Comparison of ENCODE assay signal across 21 cellular contexts in genomic region chr6:22873531-22874136, GRCh38.
DNase-seq lines count a peak whose midpoint lies in the region; ATAC-seq and TF ChIP-seq lines count a peak whose summit lies in the region.
"Had no signal": no experiment of that assay in that cellular context is flagged by ENCODE, and none has a peak within 500 bp of the region (broad histone marks: within the 10 kb centered on the region; RNA-seq: fewer than 3 reads in every experiment).

No MANE protein-coding gene starts in this region.

- ATAC-seq in IMR-90 (ENCODE audit: low read depth) (no peak), sciatic nerve (peak; percentile 71)
- ATAC-seq: foreskin keratinocyte, GM12878 had no signal

- peaks cover 4% of the 10 kb centered on the region for H3K4me1 ChIP-seq in IMR-90 (ENCODE audit: control insufficient read depth, insufficient read depth, low read length)
- H3K4me1 ChIP-seq in ascending aorta: peaks cover 0 to 2% of the 10 kb centered on the region in 2 donors
- H3K4me1 ChIP-seq in PC-9 (replicated peaks; ENCODE audit: insufficient read depth): no peaks in the 10 kb centered on the region
- H3K4me1 ChIP-seq: BLaER1, foreskin keratinocyte had no signal

- H3K27me3 ChIP-seq in IMR-90 (ENCODE audit: control insufficient read depth, insufficient read depth, low read length): no peaks in the 10 kb centered on the region
- H3K27me3 ChIP-seq in ascending aorta: no peaks in the 10 kb centered on the region
- H3K27me3 ChIP-seq in PC-9 (ENCODE audit: insufficient read depth, low read depth): no peaks in the 10 kb centered on the region
- H3K27me3 ChIP-seq: BLaER1, foreskin keratinocyte, tibial artery had no signal

- H3K56ac ChIP-seq in IMR-90 (ENCODE audit: extremely low read depth, insufficient read depth, low read length): no peak overlapping the region

- no peak overlapping the region for H2BK5ac ChIP-seq in IMR-90 (ENCODE audit: low read depth, low read length, poor library complexity, severe bottlenecking)

- intact Hi-C loops in IMR-90 (cut with micrococcal nuclease) (loop anchor here (10.0 kb wide), 2 partner anchors 119 to 549 kb away; no protein-coding TSS in a partner anchor), sciatic nerve (cut with DNase I) (no loop called here), ascending aorta (cut with DNase I) (no loop called here), PC-9 (cut with micrococcal nuclease; ENCODE audit: unreplicated experiment) (no loop called here)

- no peak overlapping the region for H3K23ac ChIP-seq in IMR-90 (ENCODE audit: low read depth, low read length)

- POLR2A ChIA-PET in IMR-90 (lab: Charles Lee; ENCODE audit: unreplicated experiment) (interaction anchor here (0.5 kb wide), 1 partner anchor 290 kb away, joined by 3 read pairs; no protein-coding TSS in a partner anchor), PC-9 (lab: Charles Lee; ENCODE audit: unreplicated experiment) (no interaction called here)

- no peak overlapping the region for H4K91ac ChIP-seq in IMR-90 (ENCODE audit: insufficient read depth, low read depth, low read length)

- H3K9me3 ChIP-seq in IMR-90 (ENCODE audit: control insufficient read depth, insufficient read depth, low read length) (no peaks in the 10 kb centered on the region), ascending aorta (no peaks in the 10 kb centered on the region), PC-9 (ENCODE audit: insufficient read depth, low read depth) (no peaks in the 10 kb centered on the region)
- H3K9me3 ChIP-seq: tibial artery had no signal

- no peaks in the 10 kb centered on the region for H3K9me2 ChIP-seq in PC-9 (ENCODE audit: insufficient read depth)

- DNase-seq in IMR-90 (peak; percentile 71), astrocyte of the spinal cord (ENCODE audit: low read depth, low spot score) (peak; percentile 57), fibroblast of villous mesenchyme (ENCODE audit: low read depth) (peak; percentile 59), sciatic nerve (ENCODE audit: low spot score) (no peak), NCI-H146 (lab: John Stamatoyannopoulos, UW) (no peak), SKM-1 treated with dmso at 0.1 percent for 144 hours (lab: John Stamatoyannopoulos, UW; ENCODE audit: unreplicated experiment) (no peak), ascending aorta (ENCODE audit: low spot score in 2 of 2) (no peak), PC-9 (no peak)
- DNase-seq: activated CD4-positive, alpha-beta T cell treated with anti-CD3 and anti-CD28 coated beads, Interleukin-2, amount 50 U/mL, for 1 hour; activated T-cell treated with anti-CD3 and anti-CD28 coated beads, Interleukin-2, amount 50 U/mL, for 48 hours; cortex of kidney; foreskin keratinocyte; HFFc6; NCI-H1930; NCI-H774; SHP77; stimulated activated CD4-positive, alpha-beta T cell treated with anti-CD3 and anti-CD28 coated beads, Interleukin-1b, Interleukin-23, amount 100 ng/mL, for 48 hours; T1000; tibial artery had no signal

- CTCF ChIA-PET in IMR-90 (lab: Yijun Ruan, JAX) (no interaction called here), PC-9 (lab: Charles Lee) (no interaction called here)

- no peak overlapping the region for H3K14ac ChIP-seq in IMR-90 (replicated peaks; ENCODE audit: low read depth, low read length)

- H3K4ac ChIP-seq in IMR-90 (ENCODE audit: low read depth, low read length): no peak overlapping the region

- no peak overlapping the region for H2BK20ac ChIP-seq in IMR-90 (ENCODE audit: low read depth, low read length)

- dilution Hi-C loops in IMR-90 (cut with HindIII; ENCODE audit: low sequenced_read_pairs, unreplicated experiment): no loop called here

- no peak for TF ChIP-seq POLR2A in IMR-90 (IDR thresholded peaks at IDR 0.05; ENCODE audit: low read depth, low read length)

- no peaks in the 10 kb centered on the region for H3K79me1 ChIP-seq in IMR-90 (ENCODE audit: low read depth in 1 of 2, low read length in 2 of 2)

- TF ChIP-seq CTCF in IMR-90 (conservative IDR thresholded peaks at IDR 0.05; ENCODE audit: low read depth, low read length) (no peak), astrocyte of the spinal cord (IDR thresholded peaks at IDR 0.05; ENCODE audit: low read depth, low read length) (no peak), fibroblast of villous mesenchyme (IDR thresholded peaks at IDR 0.05; ENCODE audit: insufficient read depth, low read depth, low read length) (no peak), ascending aorta (IDR thresholded peaks at IDR 0.05) (no peak), PC-9 (conservative IDR thresholded peaks at IDR 0.05) (no peak)

- in situ Hi-C loops in IMR-90 (cut with MboI; ENCODE audit: low sequenced_read_pairs): no loop called here
- in situ Hi-C loops in astrocyte of the spinal cord (cut with HindIII; ENCODE audit: low sequenced_read_pairs): no loop called here

- no peak overlapping the region for H2AK5ac ChIP-seq in IMR-90 (ENCODE audit: low read depth, low read length)

- H3K27ac ChIP-seq in IMR-90 (ENCODE audit: insufficient read depth, low read length) (no peak overlapping the region), ascending aorta (peak overlapping the region in 1 of 2 donors; percentile 10), PC-9 (no peak overlapping the region)
- H3K27ac ChIP-seq: BLaER1, foreskin keratinocyte, tibial artery had no signal

- H4K5ac ChIP-seq in IMR-90 (ENCODE audit: low read depth, low read length): peak overlapping the region; percentile 53; the same call in 1 of the 2 replicates

- no peak for TF ChIP-seq RAD21 in IMR-90 (IDR thresholded peaks at IDR 0.05; ENCODE audit: low read length)

- H3K36me3 ChIP-seq in IMR-90 (ENCODE audit: control insufficient read depth, insufficient read depth, low read length) (no peaks in the 10 kb centered on the region), ascending aorta (no peaks in the 10 kb centered on the region), PC-9 (ENCODE audit: low read depth) (no peaks in the 10 kb centered on the region)
- H3K36me3 ChIP-seq: BLaER1, tibial artery had no signal

- H2BK120ac ChIP-seq in IMR-90 (ENCODE audit: low read depth, low read length): no peak overlapping the region

- H3K9ac ChIP-seq in IMR-90 (ENCODE audit: low read depth, low read length): no peak overlapping the region
- H3K9ac ChIP-seq: BLaER1 had no signal

- H3K9me1 ChIP-seq in IMR-90 (ENCODE audit: insufficient read depth, low read length): no peaks in the 10 kb centered on the region

- H2AFZ ChIP-seq in IMR-90 (replicated peaks; ENCODE audit: low read length, poor library complexity) (no peak overlapping the region), PC-9 (no peak overlapping the region)

- no peaks in the 10 kb centered on the region for H3F3A ChIP-seq in PC-9 (ENCODE audit: insufficient read depth, low read depth)

- BruUV-seq in IMR-90 (replicated peaks; lab: Mats Ljungman, UMichigan) (no TSS peak), PC-9 (replicated peaks; lab: Mats Ljungman, UMichigan) (no TSS peak)

- no peaks in the 10 kb centered on the region for H3K79me2 ChIP-seq in PC-9 (ENCODE audit: low read depth)

- H4K8ac ChIP-seq in IMR-90 (ENCODE audit: low read depth in 2 of 2, low read length in 2 of 2): no peak overlapping the region

- H3K18ac ChIP-seq in IMR-90 (ENCODE audit: low read depth, low read length): peak overlapping the region; percentile 50; the same call in 1 of the 2 replicates

- H3K4me2 ChIP-seq in IMR-90 (ENCODE audit: low read depth, low read length) (no peak overlapping the region), PC-9 (no peak overlapping the region)
- H3K4me2 ChIP-seq: BLaER1 had no signal

- H2AK9ac ChIP-seq in IMR-90 (replicated peaks; ENCODE audit: low read depth, low read length, poor library complexity): no peak overlapping the region

- no peak overlapping the region for H2BK15ac ChIP-seq in IMR-90 (ENCODE audit: low read depth, low read length)

- H4K20me1 ChIP-seq in IMR-90 (ENCODE audit: insufficient read depth, low read length) (no peaks in the 10 kb centered on the region), PC-9 (ENCODE audit: insufficient read depth) (no peaks in the 10 kb centered on the region)
- H4K20me1 ChIP-seq: BLaER1 had no signal

- H3K4me3 ChIP-seq in IMR-90 (ENCODE audit: insufficient read depth, low read depth, low read length) (no peak overlapping the region), astrocyte of the spinal cord (ENCODE audit: low read depth, low read length) (no peak overlapping the region), fibroblast of villous mesenchyme (ENCODE audit: low read depth, low read length) (no peak overlapping the region), ascending aorta (no peak overlapping the region), PC-9 (no peak overlapping the region)
- H3K4me3 ChIP-seq: BLaER1, GM12878, tibial artery had no signal

- WGBS in IMR-90 (ENCODE audit: extremely low coverage in 2 of 2, insufficient read length in 1 of 2), 2 experiments: no CpG with 5 or more reads among the region's 4 CpGs

TF ChIP-seq in IMR-90, 13 proteins besides CTCF, POLR2A, EP300 and RAD21 (continues in another document):
- TF ChIP-seq RFX5 (IDR thresholded peaks at IDR 0.05; ENCODE audit: low read depth, low read length): no peak
- TF ChIP-seq NFE2L2 (IDR thresholded peaks at IDR 0.05; ENCODE audit: low read depth, low read length): no peak
- TF ChIP-seq FOS (IDR thresholded peaks at IDR 0.05; ENCODE audit: low read depth, low read length): no peak
- TF ChIP-seq MAZ (IDR thresholded peaks at IDR 0.05; ENCODE audit: borderline replicate concordance, low read depth, low read length): no peak
- TF ChIP-seq BHLHE40 (IDR thresholded peaks at IDR 0.05; ENCODE audit: low read depth, low read length): no peak
- TF ChIP-seq CEBPB (IDR thresholded peaks at IDR 0.05; ENCODE audit: low read depth, low read length): no peak
- no peak for TF ChIP-seq MAFK (IDR thresholded peaks at IDR 0.05; ENCODE audit: low read depth, low read length)
- no peak for TF ChIP-seq CHD1 (IDR thresholded peaks at IDR 0.05; ENCODE audit: low read depth, low read length)
- TF ChIP-seq MXI1 (IDR thresholded peaks at IDR 0.05; ENCODE audit: borderline replicate concordance, low read depth, low read length): no peak
- TF ChIP-seq USF2 (IDR thresholded peaks at IDR 0.05; ENCODE audit: low read depth, low read length): no peak
- no peak for TF ChIP-seq SMC3 (IDR thresholded peaks at IDR 0.05; ENCODE audit: low read depth, low read length)

Comparison
In these comparisons a context has a peak if more than half of its experiments do, and no peak if none do; other contexts are left out.
1. DNase-seq: peak in IMR-90 (single experiment), astrocyte of the spinal cord (single experiment) and fibroblast of villous mesenchyme (single experiment); none in sciatic nerve (single experiment), NCI-H146 (single experiment), SKM-1 treated with dmso at 0.1 percent for 144 hours (single experiment), ascending aorta (0 of 2) and PC-9 (0 of 2).